Comparison of ENCODE assay signal across 28 cellular contexts in the genomic region with DNA sequence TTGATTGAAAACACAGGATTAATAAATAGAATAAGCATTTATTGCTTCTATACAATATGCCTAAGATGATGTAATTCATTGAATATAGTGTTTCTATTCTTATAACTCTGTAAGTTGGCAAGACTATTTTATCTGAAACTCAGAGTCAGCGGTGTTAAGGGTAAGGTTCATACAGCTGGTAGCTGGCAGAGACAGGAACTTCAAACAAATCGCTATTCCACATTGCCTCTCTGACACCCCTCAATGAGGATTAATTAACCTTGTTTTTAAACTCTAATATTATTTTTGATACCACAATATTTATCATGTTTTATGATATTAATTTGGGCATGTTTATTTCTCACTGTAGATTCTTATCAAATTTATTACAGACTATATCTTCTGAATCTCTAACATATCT.
"Had no signal": no experiment of that assay in that cellular context is flagged by ENCODE, and none has a peak within 500 bp of the region (broad histone marks: within the 10 kb centered on the region; RNA-seq: fewer than 3 reads in every experiment).

No MANE protein-coding gene starts in this region.

- H3K27me3 ChIP-seq: adrenal gland, ascending aorta, body of pancreas, brain microvascular endothelial cell, breast epithelium, cardiac muscle cell had no signal

- H3K4me3 ChIP-seq: adrenal gland, ascending aorta, body of pancreas, breast epithelium, cardiac muscle cell had no signal

- DNase-seq: activated effector memory CD4-positive, alpha-beta T cell treated with anti-CD3 and anti-CD28 coated beads, Interleukin-2, amount 50 U/mL, for 16 hours; activated effector memory CD4-positive, alpha-beta T cell treated with Interleukin-2 at 50 U/mL for 16 hours; activated gamma-delta T cell; activated gamma-delta T cell treated with Interleukin-2 at 50 U/mL for 16 hours; activated naive CD4-positive, alpha-beta T cell; activated naive CD4-positive, alpha-beta T cell treated with anti-CD3 and anti-CD28 coated beads for 36 hours; activated naive CD4-positive, alpha-beta T cell treated with anti-CD3 and anti-CD28 coated beads, Interleukin-2, amount 10 ng/mL, durations not matched to agents 7 days and 5 days; activated naive CD4-positive, alpha-beta T cell treated with anti-CD3 and anti-CD28 coated beads, Interleukin-2, amount 50 U/mL, for 16 hours; activated naive CD4-positive, alpha-beta T cell treated with Interleukin-2 at 50 U/mL for 16 hours; activated naive CD8-positive, alpha-beta T cell treated with anti-CD3 and anti-CD28 coated beads for 36 hours; activated naive CD8-positive, alpha-beta T cell treated with anti-CD3 and anti-CD28 coated beads, Interleukin-2, amount 10 ng/mL, durations not matched to agents 7 days and 5 days; activated naive CD8-positive, alpha-beta T cell treated with anti-CD3 and anti-CD28 coated beads, Interleukin-2, amount 50 U/mL, for 24 hours; activated T-cell treated with anti-CD3 and anti-CD28 coated beads, Interleukin-2, amount 50 U/mL, for 4 hours; activated T-cell treated with anti-CD3 and anti-CD28 coated beads, Interleukin-2, amount 50 U/mL, for 48 hours; activated T-cell treated with anti-CD3 and anti-CD28 coated beads, Interleukin-2, amount 50 U/mL, for 72 hours; adrenal gland; amniotic stem cell; amygdala; anterior cingulate cortex; aorta; body of pancreas; brain microvascular endothelial cell; caudate nucleus; central memory CD4-positive, alpha-beta T cell; cerebellar nuclear complex had no signal

- H3K4me1 ChIP-seq: adrenal gland, ascending aorta, body of pancreas, breast epithelium had no signal

- H3K9me3 ChIP-seq: adrenal gland, ascending aorta, body of pancreas, breast epithelium had no signal

- H3K27ac ChIP-seq: adrenal gland, ascending aorta, body of pancreas, brain microvascular endothelial cell, breast epithelium, cardiac muscle cell had no signal

- H3K36me3 ChIP-seq: adrenal gland, ascending aorta, brain microvascular endothelial cell, breast epithelium, cardiac muscle cell had no signal
